Comparison of ENCODE assay signal across 2 cellular contexts in genomic region chr2:153538102-153538501, GRCh38. TPM values are rescaled to one million over a fixed set of nuclear protein-coding genes. Genes with fewer than 3 reads are reported as not detected.
"Had no signal": no experiment of that assay in that cellular context is flagged by ENCODE, and none has a peak within 500 bp of the region (broad histone marks: within the 10 kb centered on the region; RNA-seq: fewer than 3 reads in every experiment).

No MANE protein-coding gene starts in this region.

RNA-seq across cellular contexts. Expression of gene RPRM, which starts 59.5 kb away (rescaled TPM):
- total RNA-seq: thoracic aorta, tibial nerve had no signal
